Comparison of ENCODE assay signal across 13 cellular contexts in genomic region chr2:189951791-189952535, GRCh38.
DNase-seq lines count a peak whose midpoint lies in the region; ATAC-seq and FAIRE-seq lines count a peak whose summit lies in the region.
"Had no signal": no experiment of that assay in that cellular context is flagged by ENCODE, and none has a peak within 500 bp of the region (broad histone marks: within the 10 kb centered on the region; RNA-seq: fewer than 3 reads in every experiment).

No MANE protein-coding gene starts in this region.

- H3K9me3 ChIP-seq in GM23248 (ENCODE audit: low read depth), result no peaks in the 10 kb centered on the region
- no peaks in the 10 kb centered on the region for H3K9me3 ChIP-seq in effector memory CD4-positive, alpha-beta T cell (ENCODE audit: control insufficient read depth, low read length)

- H3K9ac ChIP-seq in GM23248, result no peak overlapping the region

- no peaks in the 10 kb centered on the region for H3F3A ChIP-seq in GM23248 (ENCODE audit: insufficient read depth)

- no peak for FAIRE-seq in GM19239 (lab: Jason Lieb, UNC)

- H3K27me3 ChIP-seq in GM23248 (replicated peaks; ENCODE audit: insufficient read depth), result no peaks in the 10 kb centered on the region
- H3K27me3 ChIP-seq in effector memory CD4-positive, alpha-beta T cell (replicated peaks; ENCODE audit: control insufficient read depth, insufficient read depth, low read length, poor library complexity, severe bottlenecking), result no peaks in the 10 kb centered on the region

- H3K4me3 ChIP-seq in GM23248, result no peak overlapping the region
- no peak overlapping the region for H3K4me3 ChIP-seq in effector memory CD4-positive, alpha-beta T cell (ENCODE audit: insufficient read depth, low read depth, low read length, poor library complexity, severe bottlenecking)

- H4K20me1 ChIP-seq in GM23248 (ENCODE audit: insufficient read depth), result no peaks in the 10 kb centered on the region

- H3K27ac ChIP-seq in GM23248, result no peak overlapping the region
- no peak overlapping the region for H3K27ac ChIP-seq in effector memory CD4-positive, alpha-beta T cell (ENCODE audit: insufficient read depth, low read length, poor library complexity, severe bottlenecking)

- in situ Hi-C loops in GM23248 (cut with MboI), result no loop called here

- ATAC-seq in GM18907 (IDR thresholded peaks at IDR 0.05; ENCODE audit: unreplicated experiment) (peak; percentile 25), HG03439 (IDR thresholded peaks at IDR 0.05; ENCODE audit: unreplicated experiment) (peak; percentile 30)

- H3K9me2 ChIP-seq in GM23248 (ENCODE audit: insufficient read depth), result no peaks in the 10 kb centered on the region

- H3K4me1 ChIP-seq in GM23248 (ENCODE audit: insufficient read depth), result no peaks in the 10 kb centered on the region
- H3K4me1 ChIP-seq in effector memory CD4-positive, alpha-beta T cell (ENCODE audit: control insufficient read depth, insufficient read depth, low read length, poor library complexity, severe bottlenecking), result no peaks in the 10 kb centered on the region

- peak overlapping the region; percentile 47; the same call in 1 of the 2 replicates for H2AFZ ChIP-seq in GM23248

- 58 to 62% methylated on average over 2 of the region's 2 CpGs for WGBS in GM23248 (ENCODE audit: low coverage in 1 of 2, low lambda C conversion rate in 2 of 2, missing lambda C conversion rate in 2 of 2), 2 experiments

- DNase-seq in GM23248 (no peak), glomerular endothelial cell (ENCODE audit: extremely low read depth, low read depth, low spot score) (peak; percentile 89), GM19239 (ENCODE audit: insufficient read length, low spot score) (no peak), NCI-H2029 treated with DMSO at 0.1 percent for 48 hours (lab: John Stamatoyannopoulos, UW) (no peak), iPS-NIHi11 (ENCODE audit: low spot score) (no peak)
- DNase-seq in effector memory CD4-positive, alpha-beta T cell, result no peak
- DNase-seq: activated CD4-positive, alpha-beta memory T cell treated with anti-CD3 and anti-CD28 coated beads, Interleukin-2, amount 10 ng/mL, durations not matched to agents 7 days and 5 days; anterior cingulate cortex; Calu3; islet precursor cell; substantia nigra had no signal

- no peaks in the 10 kb centered on the region for H3K79me2 ChIP-seq in GM23248 (ENCODE audit: insufficient read depth)

- H3K36me3 ChIP-seq in GM23248 (ENCODE audit: low read depth), result no peaks in the 10 kb centered on the region
- no peaks in the 10 kb centered on the region for H3K36me3 ChIP-seq in effector memory CD4-positive, alpha-beta T cell (ENCODE audit: control insufficient read depth, insufficient read depth, low read length)

- no peak overlapping the region for H3K4me2 ChIP-seq in GM23248 (ENCODE audit: unreplicated experiment)
